Comparison of ENCODE assay signal across 8 cellular contexts in the genomic region with DNA sequence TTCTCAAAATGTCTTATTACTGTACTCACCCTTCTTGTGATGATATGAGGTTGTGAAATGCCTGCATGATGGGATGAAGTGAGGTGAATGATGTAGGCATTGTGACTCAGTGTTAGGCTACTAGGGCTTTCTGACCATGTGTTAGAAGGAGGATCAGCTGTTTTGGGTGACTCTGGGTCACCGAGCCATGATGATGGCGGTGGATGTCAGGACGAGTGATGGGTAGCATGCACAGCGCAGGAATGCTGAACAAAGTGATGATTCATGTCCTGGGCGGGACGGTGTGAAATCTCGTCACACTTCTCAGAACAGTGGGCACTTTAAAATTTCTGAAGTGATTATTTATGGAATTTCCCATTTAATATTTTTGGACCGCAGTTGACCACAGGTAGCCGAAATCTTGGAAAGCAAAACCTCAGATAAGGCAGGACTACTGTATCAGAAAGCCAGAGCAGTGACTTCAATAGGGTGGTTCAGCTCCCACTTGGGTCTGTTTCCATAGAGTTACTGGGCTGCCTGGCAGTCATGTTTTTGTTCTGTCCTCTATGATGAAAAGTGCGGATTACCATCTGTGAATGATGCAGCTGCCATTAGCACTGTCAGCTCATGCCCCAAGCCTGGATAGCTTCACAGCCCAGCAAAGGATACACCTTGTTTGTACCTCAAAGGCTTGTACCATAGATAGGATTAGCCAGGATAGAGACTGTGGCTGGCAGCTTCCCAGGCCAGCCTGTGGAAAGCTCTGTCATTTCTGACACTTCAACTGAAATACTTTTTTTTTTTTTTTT. TPM values are rescaled to one million over a fixed set of nuclear protein-coding genes. Genes with fewer than 3 reads are reported as not detected.
DNase-seq lines count a peak whose midpoint lies in the region; ATAC-seq and TF ChIP-seq lines count a peak whose summit lies in the region.

No MANE protein-coding gene starts in this region.

- H3K9me2 ChIP-seq in PC-9 (ENCODE audit: insufficient read depth): no peaks in the 10 kb centered on the region

- peak overlapping the region in 8 of 11 experiments; percentile 14 to 72 (median 56); a peak in 11 of 22 replicates for H3K27ac ChIP-seq in BLaER1 treated with 17β-estradiol and CSF1 and Interleukin-3, amounts not matched to agents 10 nM and 100 nM
- peak overlapping the region; percentile 28; the same call in 1 of the 2 replicates for H3K27ac ChIP-seq in PC-9

- no peaks in the 10 kb centered on the region for H3K9me3 ChIP-seq in BLaER1 treated with 17β-estradiol and CSF1 and Interleukin-3, amounts not matched to agents 10 nM and 100 nM (replicated peaks in 1 of 11)
- H3K9me3 ChIP-seq in PC-9 (ENCODE audit: insufficient read depth, low read depth): no peaks in the 10 kb centered on the region

- peak overlapping the region; percentile 34 to 90 (median 63) for H3K4me2 ChIP-seq in BLaER1 treated with 17β-estradiol and CSF1 and Interleukin-3, amounts not matched to agents 10 nM and 100 nM
- H3K4me2 ChIP-seq in PC-9: 0 out of 2 replicates have a peak overlapping the region, but pooled peaks have one; percentile 0

- H3K9me3 Mint-ChIP-seq in endothelial cell (ENCODE audit: unreplicated experiment): no peaks in the 10 kb centered on the region

- intact Hi-C loops in PC-9 (cut with micrococcal nuclease; ENCODE audit: unreplicated experiment): loop anchor here (10.0 kb wide), 1 partner anchor 77 kb away; no protein-coding TSS in a partner anchor

- no peak overlapping the region for H3K4me3 Mint-ChIP-seq in endothelial cell (ENCODE audit: unreplicated experiment)

- no peak overlapping the region for H3K27ac Mint-ChIP-seq in endothelial cell (ENCODE audit: unreplicated experiment)

- no TSS peak for BruUV-seq in PC-9 (replicated peaks; lab: Mats Ljungman, UMichigan)

- H3K4me1 ChIP-seq in BLaER1 treated with 17β-estradiol and CSF1 and Interleukin-3, amounts not matched to agents 10 nM and 100 nM: peaks cover 17 to 79% (median 53%) of the 10 kb centered on the region in 10 experiments
- peaks cover 39% of the 10 kb centered on the region for H3K4me1 ChIP-seq in PC-9 (replicated peaks; ENCODE audit: insufficient read depth)

- peaks cover 8% of the 10 kb centered on the region for H3K27me3 Mint-ChIP-seq in endothelial cell (ENCODE audit: unreplicated experiment)

- CTCF ChIA-PET in PC-9 (lab: Charles Lee): interaction anchor here (0.5 kb wide), 1 partner anchor 15 kb away, joined by 6 read pairs; no protein-coding TSS in a partner anchor

- H3K36me3 ChIP-seq in BLaER1 treated with 17β-estradiol and CSF1 and Interleukin-3, amounts not matched to agents 10 nM and 100 nM: peaks cover 0 to 100% (median 94%) of the 10 kb centered on the region in 11 experiments; a peak in 20 of 22 replicates
- no peaks in the 10 kb centered on the region for H3K36me3 ChIP-seq in PC-9 (ENCODE audit: low read depth)

- no peak overlapping the region for H2AFZ ChIP-seq in PC-9

- H4K20me1 ChIP-seq in BLaER1 treated with 17β-estradiol and CSF1 and Interleukin-3, amounts not matched to agents 10 nM and 100 nM: peaks cover 0 to 100% (median 100%) of the 10 kb centered on the region in 11 experiments; a peak in 19 of 22 replicates
- no peaks in the 10 kb centered on the region for H4K20me1 ChIP-seq in PC-9 (ENCODE audit: insufficient read depth)

- H3K36me3 Mint-ChIP-seq in endothelial cell (ENCODE audit: low read depth, unreplicated experiment): peaks cover 3% of the 10 kb centered on the region

- DNase-seq in PC-9 (peak in 1 of 2 experiments; percentile 78), cardiac fibroblast (ENCODE audit: low read depth in 2 of 2) (peak; percentile 95 to 99), omental fat pad (ENCODE audit: low spot score) (peak; percentile 72), endothelial cell (ENCODE audit: low spot score) (no peak), NAMALWA (ENCODE audit: low spot score) (no peak), DMS53 treated with DMSO at 0.1 percent for 48 hours (lab: John Stamatoyannopoulos, UW; ENCODE audit: unreplicated experiment) (no peak)

- POLR2A ChIA-PET in PC-9 (lab: Charles Lee; ENCODE audit: unreplicated experiment): no interaction called here

- peak overlapping the region in 6 of 11 experiments; percentile 38 to 65 (median 48); a peak in 7 of 22 replicates for H3K9ac ChIP-seq in BLaER1 treated with 17β-estradiol and CSF1 and Interleukin-3, amounts not matched to agents 10 nM and 100 nM

- ATAC-seq in omental fat pad (ENCODE audit: low FRiP score) (peak; percentile 70), GM19035 (IDR thresholded peaks at IDR 0.05; ENCODE audit: unreplicated experiment) (no peak)

- H3K4me3 ChIP-seq in BLaER1 treated with 17β-estradiol and CSF1 and Interleukin-3, amounts not matched to agents 10 nM and 100 nM: no peak overlapping the region
- H3K4me3 ChIP-seq in PC-9 (no peak overlapping the region), cardiac fibroblast (replicated peaks in 1 of 2; ENCODE audit: low read depth in 2 of 2, low read length in 2 of 2) (no peak overlapping the region)

- H3K79me2 ChIP-seq in PC-9 (ENCODE audit: low read depth): no peaks in the 10 kb centered on the region

- TF ChIP-seq CTCF in PC-9 (conservative IDR thresholded peaks at IDR 0.05) (no peak), cardiac fibroblast (IDR thresholded peaks at IDR 0.05; ENCODE audit: low read depth, low read length) (no peak), omental fat pad (IDR thresholded peaks at IDR 0.05) (no peak), endothelial cell (IDR thresholded peaks at IDR 0.05; ENCODE audit: unreplicated experiment) (no peak)

- peaks cover 41% of the 10 kb centered on the region for H3F3A ChIP-seq in PC-9 (ENCODE audit: insufficient read depth, low read depth)

- H3K27me3 ChIP-seq in BLaER1 treated with 17β-estradiol and CSF1 and Interleukin-3, amounts not matched to agents 10 nM and 100 nM: no peaks in the 10 kb centered on the region
- no peaks in the 10 kb centered on the region for H3K27me3 ChIP-seq in PC-9 (ENCODE audit: insufficient read depth, low read depth)

- peaks cover 10% of the 10 kb centered on the region for H3K4me1 Mint-ChIP-seq in endothelial cell (ENCODE audit: unreplicated experiment)

RNA-seq across cellular contexts. Expression of a gene that starts 26.6 kb away (rescaled TPM):
- total RNA-seq in PC-9 (2021) (1.5 and 3.2 TPM in 2 replicates), omental fat pad (10 to 100 TPM; 41.1 to 98.1 (median 62.5) TPM), endothelial cell (ENCODE audit: unreplicated experiment) (1.0 TPM)

Comparison
In these comparisons a context has a peak if more than half of its experiments do, and no peak if none do; other contexts are left out.
1. DNase-seq: peak in cardiac fibroblast (2 of 2) and omental fat pad (single experiment); none in endothelial cell (single experiment), NAMALWA (single experiment) and DMS53 treated with DMSO at 0.1 percent for 48 hours (single experiment).
2. RNA of a gene that starts 26.6 kb away (total RNA-seq): 41.1 to 98.1 TPM in omental fat pad; 1.5 to 3.2 TPM in PC-9 and 1.0 TPM in endothelial cell (single experiment); every median in the first group is over 10 times any median in the second.